7 cellular contexts compared by ENCODE assay signal in the genomic region with DNA sequence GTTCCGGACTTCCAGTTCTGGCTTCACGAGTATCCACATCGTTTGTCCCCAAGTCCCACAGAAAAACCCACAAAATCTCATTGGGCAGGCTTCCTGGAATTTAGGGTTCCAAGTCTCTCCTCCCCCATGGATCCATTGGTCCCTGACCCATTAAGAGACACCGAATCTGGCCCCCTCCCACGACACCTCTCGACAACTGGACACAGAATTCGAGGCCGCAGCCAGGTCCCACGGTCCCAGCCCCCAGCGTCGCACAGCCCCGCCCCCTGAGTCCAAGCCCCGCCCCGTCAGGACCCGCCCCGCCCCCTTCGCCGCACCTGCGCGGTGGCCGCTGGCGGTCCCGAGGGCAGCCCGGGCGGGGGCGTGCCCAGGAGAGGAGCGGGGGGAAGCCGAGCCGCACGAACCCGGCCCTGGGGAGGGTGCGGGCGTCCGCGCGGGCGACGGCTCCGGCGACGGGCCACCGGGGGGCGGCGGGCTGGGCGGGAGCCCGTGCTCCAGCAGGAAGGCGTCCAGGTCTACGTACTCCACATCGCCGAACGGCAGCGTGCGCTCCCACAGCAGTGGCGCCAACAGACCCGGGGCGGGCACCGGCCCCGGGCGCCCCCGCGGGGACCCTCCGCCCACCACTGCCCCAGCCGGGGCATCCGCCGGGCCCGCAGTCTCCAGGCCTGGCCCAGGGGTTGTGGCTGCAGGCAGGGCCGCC. TPM values are rescaled to one million over a fixed set of nuclear protein-coding genes. Genes with fewer than 3 reads are reported as not detected.
DNase-seq lines count a peak whose midpoint lies in the region; ATAC-seq and TF ChIP-seq lines count a peak whose summit lies in the region.

No MANE protein-coding gene starts in this region.

- H3K27me3 ChIP-seq in MG63 = peaks cover 5% of the 10 kb centered on the region; the same call in 1 of the 2 replicates
- no peaks in the 10 kb centered on the region for H3K27me3 ChIP-seq in WERI-Rb-1 (ENCODE audit: insufficient read depth, low read depth, severe bottlenecking)

- intact Hi-C loops in left colon (cut with DNase I, micrococcal nuclease) = no loop called here

- peak; percentile 45 for ATAC-seq in left colon
- ATAC-seq in HG03460 (IDR thresholded peaks at IDR 0.05; ENCODE audit: unreplicated experiment) = no peak

- H3K27ac ChIP-seq in WERI-Rb-1 = peak overlapping the region; percentile 68

- H3K36me3 ChIP-seq in MG63 (peaks cover 12% of the 10 kb centered on the region), WERI-Rb-1 (peaks cover 17% of the 10 kb centered on the region)

- H3K9me3 ChIP-seq in MG63 = no peaks in the 10 kb centered on the region
- H3K9me3 ChIP-seq in WERI-Rb-1 (ENCODE audit: severe bottlenecking) = no peaks in the 10 kb centered on the region

- H3K4me3 ChIP-seq in MG63 = peak overlapping the region; percentile 63
- H3K4me3 ChIP-seq in WERI-Rb-1 (ENCODE audit: low read depth, low read length) = peak overlapping the region; percentile 42
- H3K4me3 ChIP-seq in cardiac fibroblast (replicated peaks in 1 of 2; ENCODE audit: low read depth in 2 of 2, low read length in 2 of 2) = peak overlapping the region; percentile 38 to 69

- DNase-seq in GM10266 (ENCODE audit: extremely low spot score) = peak; percentile 94
- peak; percentile 56 for DNase-seq in MG63
- DNase-seq in WERI-Rb-1 = peak; percentile 67
- peak in 1 of 2 donors; percentile 56 for DNase-seq in cardiac fibroblast (ENCODE audit: low read depth in 2 of 2)
- DNase-seq in left colon = peak; percentile 79 to 80
- peak; percentile 79 to 80 for DNase-seq in stimulated activated CD4-positive, alpha-beta T cell treated with anti-CD3 and anti-CD28 coated beads, Interleukin-2, amount 100 ng/mL, for 24 hours

- TF ChIP-seq CTCF in GM10266 (IDR thresholded peaks at IDR 0.05; ENCODE audit: control insufficient read depth, insufficient read depth, low read depth, missing control alignments) (no peak), WERI-Rb-1 (IDR thresholded peaks at IDR 0.05; ENCODE audit: low read depth, low read length) (no peak), cardiac fibroblast (IDR thresholded peaks at IDR 0.05; ENCODE audit: low read depth, low read length) (no peak)

RNA-seq across cellular contexts. Expression of a gene that starts 1.8 kb away (rescaled TPM):
- 9.3 and 14.5 TPM in 2 replicates for total RNA-seq in MG63 (2014; rRNA removed; shearing (Covaris generic); ENCODE audit: low replicate concordance)
- total RNA-seq in left colon = 10 to 100 TPM in 1 of 2 donors, 1 to 10 TPM in 1; 6.9 to 14.6 TPM

RNA-seq across cellular contexts. Expression of a gene that starts 10.6 kb away (rescaled TPM):
- 1.3 TPM in 1 of 2 replicates, not detected in the other for total RNA-seq in MG63 (2014; rRNA removed; shearing (Covaris generic); ENCODE audit: low replicate concordance)
- 1 to 10 TPM; 1.7 to 4.2 TPM for total RNA-seq in left colon

RNA-seq across cellular contexts. Expression of a gene that starts 16.1 kb away (rescaled TPM):
- total RNA-seq in MG63 (2014; rRNA removed; shearing (Covaris generic); ENCODE audit: low replicate concordance) = 6.7 and 8.6 TPM in 2 replicates
- total RNA-seq in left colon = 10 to 100 TPM; 45.1 to 51.0 TPM

RNA-seq across cellular contexts. Expression of a gene that starts 16.4 kb away (rescaled TPM):
- total RNA-seq in MG63 (2014; rRNA removed; shearing (Covaris generic); ENCODE audit: low replicate concordance) = 3,057 and 3,727 TPM in 2 replicates
- 1,000 to 10,000 TPM; 1,328 to 1,333 TPM for total RNA-seq in left colon

RNA-seq across cellular contexts. Expression of a gene that starts 20.5 kb away (rescaled TPM):
- total RNA-seq in MG63 (2014; rRNA removed; shearing (Covaris generic); ENCODE audit: low replicate concordance) = not detected in 2 replicates
- 100 to 1,000 TPM; 180 to 247 TPM for total RNA-seq in left colon
